ENCODE assay signal across 24 cellular contexts in genomic region chr6:127032971-127033370, GRCh38.
"Had no signal": no experiment of that assay in that cellular context is flagged by ENCODE, and none has a peak within 500 bp of the region (broad histone marks: within the 10 kb centered on the region; RNA-seq: fewer than 3 reads in every experiment).

No MANE protein-coding gene starts in this region.

- H3K27ac Mint-ChIP-seq: natural killer cell treated with Interleukin-12 subunit alpha and Interleukin-12 subunit beta and Interleukin-15 and Interleukin-18, amount 100 ng/mL, for 72 hours; nephron progenitor cell; progenitor cell of endocrine pancreas; stimulated activated effector memory CD8-positive, alpha-beta T cell treated with anti-CD3 and anti-CD28 coated beads, Interleukin-12 subunit alpha, Interleukin-12 subunit beta, amount 100 ng/mL, for 72 hours; stimulated activated naive B cell treated with anti-CD40 and anti-IgM and Interleukin-4, amounts not matched to agents 10 μg/mL and 1 μg/mL and 100 μg/mL, for 72 hours; stimulated activated naive CD8-positive, alpha-beta T cell treated with anti-CD3 and anti-CD28 coated beads, Interleukin-15, Interleukin-2, amounts not matched to agents 100 ng/mL and 50 ng/mL, for 24 hours had no signal

- ATAC-seq: natural killer cell treated with Interleukin-12 subunit alpha and Interleukin-12 subunit beta and Interleukin-15 and Interleukin-18, amount 100 ng/mL, for 72 hours; psoas muscle; right cardiac atrium; right lobe of liver; stimulated activated effector memory CD8-positive, alpha-beta T cell treated with anti-CD3 and anti-CD28 coated beads, Interleukin-12 subunit alpha, Interleukin-12 subunit beta, amount 100 ng/mL, for 72 hours; stimulated activated naive B cell treated with anti-CD40 and anti-IgM and Interleukin-4, amounts not matched to agents 10 μg/mL and 1 μg/mL and 100 μg/mL, for 72 hours had no signal

- H3K9me3 Mint-ChIP-seq: nephron progenitor cell; neural crest cell; stimulated activated effector memory CD8-positive, alpha-beta T cell treated with anti-CD3 and anti-CD28 coated beads, Interleukin-12 subunit alpha, Interleukin-12 subunit beta, amount 100 ng/mL, for 72 hours; stimulated activated naive B cell treated with anti-CD40 and anti-IgM and Interleukin-4, amounts not matched to agents 10 μg/mL and 1 μg/mL and 100 μg/mL, for 72 hours; stimulated activated naive CD8-positive, alpha-beta T cell treated with anti-CD3 and anti-CD28 coated beads, Interleukin-15, Interleukin-2, amounts not matched to agents 100 ng/mL and 50 ng/mL, for 24 hours had no signal

- DNase-seq: nephron progenitor cell; occipital lobe; ovary; posterior cingulate gyrus; psoas muscle; right cardiac atrium; right lobe of liver; sigmoid colon; small intestine; stimulated activated CD4-positive, alpha-beta T cell treated with anti-CD3 and anti-CD28 coated beads, Interleukin-15, amount 100 ng/mL, for 24 hours; stimulated activated CD4-positive, alpha-beta T cell treated with anti-CD3 and anti-CD28 coated beads, Interleukin-2, amount 100 ng/mL, for 24 hours; stimulated activated CD4-positive, alpha-beta T cell treated with anti-CD3 and anti-CD28 coated beads, Interleukin-2, amount 100 ng/mL, for 48 hours; stimulated activated CD4-positive, alpha-beta T cell treated with anti-CD3 and anti-CD28 coated beads, Interleukin-4, amount 100 ng/mL, for 24 hours; stimulated activated naive B cell treated with anti-CD40 and anti-IgM and Interleukin-4, amounts not matched to agents 10 μg/mL and 1 μg/mL and 100 μg/mL, for 72 hours; stimulated activated naive CD4-positive, alpha-beta T cell treated with Interleukin-2 at 50 U/mL for 16 hours; stomach; thyroid gland; trophoblast cell; upper lobe of left lung had no signal

- H3K4me1 Mint-ChIP-seq: nephron progenitor cell; neural crest cell; stimulated activated effector memory CD8-positive, alpha-beta T cell treated with anti-CD3 and anti-CD28 coated beads, Interleukin-12 subunit alpha, Interleukin-12 subunit beta, amount 100 ng/mL, for 72 hours; stimulated activated naive B cell treated with anti-CD40 and anti-IgM and Interleukin-4, amounts not matched to agents 10 μg/mL and 1 μg/mL and 100 μg/mL, for 72 hours had no signal

- H3K36me3 Mint-ChIP-seq: natural killer cell treated with Interleukin-12 subunit alpha and Interleukin-12 subunit beta and Interleukin-15 and Interleukin-18, amount 100 ng/mL, for 72 hours; stimulated activated effector memory CD8-positive, alpha-beta T cell treated with anti-CD3 and anti-CD28 coated beads, Interleukin-12 subunit alpha, Interleukin-12 subunit beta, amount 100 ng/mL, for 72 hours; stimulated activated naive B cell treated with anti-CD40 and anti-IgM and Interleukin-4, amounts not matched to agents 10 μg/mL and 1 μg/mL and 100 μg/mL, for 72 hours had no signal

- H3K4me3 Mint-ChIP-seq: natural killer cell treated with Interleukin-12 subunit alpha and Interleukin-12 subunit beta and Interleukin-15 and Interleukin-18, amount 100 ng/mL, for 72 hours; nephron progenitor cell; neural crest cell; stimulated activated effector memory CD8-positive, alpha-beta T cell treated with anti-CD3 and anti-CD28 coated beads, Interleukin-12 subunit alpha, Interleukin-12 subunit beta, amount 100 ng/mL, for 72 hours; stimulated activated naive B cell treated with anti-CD40 and anti-IgM and Interleukin-4, amounts not matched to agents 10 μg/mL and 1 μg/mL and 100 μg/mL, for 72 hours; stimulated activated naive CD8-positive, alpha-beta T cell treated with anti-CD3 and anti-CD28 coated beads, Interleukin-15, Interleukin-2, amounts not matched to agents 100 ng/mL and 50 ng/mL, for 24 hours had no signal

- H3K27me3 Mint-ChIP-seq: natural killer cell treated with Interleukin-12 subunit alpha and Interleukin-12 subunit beta and Interleukin-15 and Interleukin-18, amount 100 ng/mL, for 72 hours; stimulated activated naive B cell treated with anti-CD40 and anti-IgM and Interleukin-4, amounts not matched to agents 10 μg/mL and 1 μg/mL and 100 μg/mL, for 72 hours had no signal
